Comparison of ENCODE assay signal across 10 cellular contexts in the genomic region with DNA sequence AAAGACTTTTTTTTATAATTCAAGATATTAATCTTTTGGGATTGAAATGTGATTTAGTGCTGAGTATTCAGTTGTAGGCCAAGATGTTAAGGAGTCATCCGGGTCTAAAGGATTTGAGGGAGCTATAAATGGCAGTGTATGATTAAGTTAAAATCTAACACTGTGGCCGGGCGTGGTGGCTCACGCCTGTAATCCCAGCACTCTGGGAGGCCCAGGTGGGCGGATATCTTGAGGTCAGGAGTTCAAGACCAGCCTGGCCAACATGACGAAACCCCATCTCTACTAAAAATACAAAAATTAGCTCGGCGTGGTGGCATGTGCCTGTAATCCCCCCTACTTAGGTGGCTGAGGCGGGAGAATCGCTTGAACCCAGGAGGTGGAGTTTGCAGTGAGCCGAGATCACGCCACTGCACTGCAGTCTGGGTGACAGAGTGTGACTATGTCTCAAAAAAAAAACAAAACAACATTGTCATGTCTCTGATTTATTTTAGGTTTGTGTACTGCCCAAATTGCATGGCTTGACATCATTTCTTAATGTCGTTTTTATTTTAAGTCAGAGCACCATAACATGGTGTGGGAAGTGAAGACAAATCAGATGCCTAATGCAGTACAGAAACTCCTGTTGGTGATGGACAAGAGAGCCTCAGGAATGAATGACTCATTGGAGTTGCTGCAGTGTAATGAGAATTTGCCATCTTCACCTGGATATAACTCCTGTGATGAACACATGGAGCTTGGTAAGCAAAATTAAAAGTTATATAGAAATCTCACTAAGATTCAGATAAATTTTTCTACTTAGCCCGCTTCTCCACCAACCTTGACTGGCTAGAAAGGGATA. TPM values are rescaled to one million over a fixed set of nuclear protein-coding genes. Genes with fewer than 3 reads are reported as not detected.
DNase-seq lines count a peak whose midpoint lies in the region; ATAC-seq, FAIRE-seq and TF ChIP-seq lines count a peak whose summit lies in the region.
"Had no signal": no experiment of that assay in that cellular context is flagged by ENCODE, and none has a peak within 500 bp of the region (broad histone marks: within the 10 kb centered on the region; RNA-seq: fewer than 3 reads in every experiment).

No MANE protein-coding gene starts in this region.

- peaks cover 24% of the 10 kb centered on the region for H4K20me1 ChIP-seq in IMR-90 (ENCODE audit: insufficient read depth, low read length)

- no peak overlapping the region for H4K5ac ChIP-seq in IMR-90 (ENCODE audit: low read depth, low read length)

- H2BK15ac ChIP-seq in IMR-90 (ENCODE audit: low read depth, low read length), result no peak overlapping the region
- no peak overlapping the region for H2BK15ac ChIP-seq in mesenchymal stem cell (ENCODE audit: low read depth, poor library complexity, severe bottlenecking)

- H3K9me3 Mint-ChIP-seq in CD4-positive, CD25-positive, alpha-beta regulatory T cell, result no peaks in the 10 kb centered on the region
- H3K9me3 Mint-ChIP-seq: H9 had no signal

- dilution Hi-C loops in IMR-90 (cut with HindIII; ENCODE audit: low sequenced_read_pairs, unreplicated experiment), result no loop called here

- peaks cover 25% of the 10 kb centered on the region for H3K36me3 Mint-ChIP-seq in CD4-positive, CD25-positive, alpha-beta regulatory T cell

- no peak overlapping the region for H3K56ac ChIP-seq in IMR-90 (ENCODE audit: extremely low read depth, insufficient read depth, low read length)

- no peak overlapping the region for H2BK20ac ChIP-seq in IMR-90 (ENCODE audit: low read depth, low read length)

- no peak overlapping the region for H4K8ac ChIP-seq in IMR-90 (ENCODE audit: low read depth in 2 of 2, low read length in 2 of 2)
- no peak overlapping the region for H4K8ac ChIP-seq in mesenchymal stem cell (ENCODE audit: low read length)

- peaks cover 45 to 72% (median 53%) of the 10 kb centered on the region in 4 donors for H3K4me1 Mint-ChIP-seq in CD4-positive, CD25-positive, alpha-beta regulatory T cell

- POLR2A ChIA-PET in IMR-90 (lab: Charles Lee; ENCODE audit: unreplicated experiment), result no interaction called here

- peak overlapping the region; percentile 29 for H2BK5ac ChIP-seq in IMR-90 (ENCODE audit: low read depth, low read length, poor library complexity, severe bottlenecking)
- no peak overlapping the region for H2BK5ac ChIP-seq in mesenchymal stem cell (ENCODE audit: low read depth, low read length, poor library complexity, severe bottlenecking)

- TF ChIP-seq POLR2A in IMR-90 (IDR thresholded peaks at IDR 0.05; ENCODE audit: low read depth, low read length), result no peak
- no peak for TF ChIP-seq POLR2A in GM12891 (IDR thresholded peaks at IDR 0.05; ENCODE audit: low read depth, low read length)

- peaks cover 38% of the 10 kb centered on the region for H3K4me1 ChIP-seq in CD4-positive, CD25-positive, alpha-beta regulatory T cell (ENCODE audit: control insufficient read depth, insufficient read depth, low read length, poor library complexity, severe bottlenecking)
- H3K4me1 ChIP-seq in IMR-90 (ENCODE audit: control insufficient read depth, insufficient read depth, low read length) (peaks cover 8% of the 10 kb centered on the region), mesenchymal stem cell (ENCODE audit: control insufficient read depth, insufficient read depth, low read depth, low read length) (peaks cover 3% of the 10 kb centered on the region)

- no peak overlapping the region for H2AK9ac ChIP-seq in IMR-90 (replicated peaks; ENCODE audit: low read depth, low read length, poor library complexity)

- peak overlapping the region in 2 of 3 donors; percentile 11 to 63 for H3K27ac Mint-ChIP-seq in CD4-positive, CD25-positive, alpha-beta regulatory T cell

- peak overlapping the region; percentile 48 for H3K4me3 ChIP-seq in CD4-positive, CD25-positive, alpha-beta regulatory T cell (ENCODE audit: low read depth, low read length)
- H3K4me3 ChIP-seq in IMR-90 (ENCODE audit: insufficient read depth, low read depth, low read length) (no peak overlapping the region), astrocyte of the spinal cord (ENCODE audit: low read depth, low read length) (no peak overlapping the region), mesenchymal stem cell (ENCODE audit: insufficient read depth in 1 of 2, low read depth in 1 of 2, low read length in 2 of 2) (no peak overlapping the region)

- H3K4ac ChIP-seq in IMR-90 (ENCODE audit: low read depth, low read length) (no peak overlapping the region), mesenchymal stem cell (ENCODE audit: low read depth in 1 of 2, low read length in 2 of 2) (no peak overlapping the region)

- H3K9ac ChIP-seq in IMR-90 (ENCODE audit: low read depth, low read length) (no peak overlapping the region), mesenchymal stem cell (ENCODE audit: low read length) (no peak overlapping the region)

- peaks cover 57% of the 10 kb centered on the region for H3K36me3 ChIP-seq in CD4-positive, CD25-positive, alpha-beta regulatory T cell (ENCODE audit: control insufficient read depth, insufficient read depth, low read length)
- peaks cover 3% of the 10 kb centered on the region for H3K36me3 ChIP-seq in IMR-90 (ENCODE audit: control insufficient read depth, insufficient read depth, low read length)
- H3K36me3 ChIP-seq in mesenchymal stem cell (ENCODE audit: control insufficient read depth in 1 of 2, insufficient read depth in 2 of 2, low read depth in 1 of 2, low read length in 2 of 2), result peaks cover 0 to 47% of the 10 kb centered on the region in 2 experiments

- H3K79me1 ChIP-seq in IMR-90 (ENCODE audit: low read depth in 1 of 2, low read length in 2 of 2) (peaks cover 15 to 42% of the 10 kb centered on the region in 2 experiments), mesenchymal stem cell (replicated peaks; ENCODE audit: low read length, poor library complexity, severe bottlenecking) (peaks cover 7% of the 10 kb centered on the region)

- ATAC-seq in CD4-positive, CD25-positive, alpha-beta regulatory T cell (ENCODE audit: low read depth in 2 of 2), result no peak
- peak; percentile 22; the same call in 1 of the 2 replicates for ATAC-seq in IMR-90 (ENCODE audit: low read depth)

- BruUV-seq in IMR-90 (replicated peaks; lab: Mats Ljungman, UMichigan), result no TSS peak

- H3K18ac ChIP-seq in IMR-90 (ENCODE audit: low read depth, low read length) (0 out of 2 replicates have a peak overlapping the region, but pooled peaks have one; percentile 11), mesenchymal stem cell (ENCODE audit: low read depth in 1 of 2, low read length in 2 of 2) (no peak overlapping the region)

- H2AFZ ChIP-seq in IMR-90 (replicated peaks; ENCODE audit: low read length, poor library complexity) (no peak overlapping the region), mesenchymal stem cell (ENCODE audit: low read depth, low read length) (no peak overlapping the region)

- FAIRE-seq in GM12891 (lab: Jason Lieb, UNC), result no peak

- no peak for DNase-seq in CD4-positive, CD25-positive, alpha-beta regulatory T cell
- peak; percentile 43 for DNase-seq in IMR-90
- DNase-seq in astrocyte of the spinal cord (ENCODE audit: low read depth, low spot score), result peak; percentile 18
- DNase-seq in mesenchymal stem cell, result peak; percentile 45
- no peak for DNase-seq in GM12891 (ENCODE audit: insufficient read length, low spot score)
- DNase-seq in GM20000 (ENCODE audit: low spot score), result no peak
- no peak for DNase-seq in substantia nigra (lab: John Stamatoyannopoulos, UW)
- no peak for DNase-seq in DMS153 treated with DMSO at 0.1 percent for 48 hours (lab: John Stamatoyannopoulos, UW; ENCODE audit: unreplicated experiment)
- DNase-seq: DND-41, H9 had no signal

- no peak overlapping the region for H3K4me2 ChIP-seq in IMR-90 (ENCODE audit: low read depth, low read length)
- no peak overlapping the region for H3K4me2 ChIP-seq in mesenchymal stem cell (ENCODE audit: low read length, poor library complexity, severe bottlenecking)

- H2AK5ac ChIP-seq in IMR-90 (ENCODE audit: low read depth, low read length) (no peak overlapping the region), mesenchymal stem cell (ENCODE audit: low read length, severe bottlenecking) (no peak overlapping the region)

- no peak overlapping the region for H2BK120ac ChIP-seq in IMR-90 (ENCODE audit: low read depth, low read length)
- H2BK120ac ChIP-seq in mesenchymal stem cell (ENCODE audit: low read depth, low read length), result no peak overlapping the region

- CTCF ChIA-PET in IMR-90 (lab: Yijun Ruan, JAX), result interaction anchor here (0.7 kb wide), 1 partner anchor 10 kb away, joined by 3 read pairs; the partner anchor contains the start of gene HBP1

- H4K91ac ChIP-seq in IMR-90 (ENCODE audit: insufficient read depth, low read depth, low read length), result no peak overlapping the region
- no peak overlapping the region for H4K91ac ChIP-seq in mesenchymal stem cell (ENCODE audit: low read length)

- H3K9me3 ChIP-seq in CD4-positive, CD25-positive, alpha-beta regulatory T cell (ENCODE audit: control insufficient read depth in 2 of 2, low read length in 2 of 2), result no peaks in the 10 kb centered on the region
- H3K9me3 ChIP-seq in IMR-90 (ENCODE audit: control insufficient read depth, insufficient read depth, low read length) (no peaks in the 10 kb centered on the region), mesenchymal stem cell (ENCODE audit: control insufficient read depth, low read length) (no peaks in the 10 kb centered on the region)

- in situ Hi-C loops in IMR-90 (cut with MboI; ENCODE audit: low sequenced_read_pairs) (no loop called here), astrocyte of the spinal cord (cut with HindIII; ENCODE audit: low sequenced_read_pairs) (no loop called here)

- H3K27ac ChIP-seq in CD4-positive, CD25-positive, alpha-beta regulatory T cell (ENCODE audit: insufficient read depth, low read length, poor library complexity, severe bottlenecking), result no peak overlapping the region
- H3K27ac ChIP-seq in IMR-90 (ENCODE audit: insufficient read depth, low read length), result peak overlapping the region; percentile 25
- H3K27ac ChIP-seq in mesenchymal stem cell (ENCODE audit: low read length, poor library complexity, severe bottlenecking), result no peak overlapping the region
- H3K27ac ChIP-seq in substantia nigra (ENCODE audit: low read depth, low read length, poor library complexity, severe bottlenecking), result no peak overlapping the region

- intact Hi-C loops in IMR-90 (cut with micrococcal nuclease), result no loop called here

- no peak for TF ChIP-seq RAD21 in IMR-90 (IDR thresholded peaks at IDR 0.05; ENCODE audit: low read length)

- WGBS in IMR-90 (ENCODE audit: extremely low coverage in 2 of 2, insufficient read length in 1 of 2), 2 experiments, result no CpG with 5 or more reads among the region's 14 CpGs
- 94% methylated on average over 13 of the region's 14 CpGs for WGBS in mesenchymal stem cell

- 0 out of 2 replicates have a peak overlapping the region, but pooled peaks have one; percentile 8 for H3K14ac ChIP-seq in IMR-90 (replicated peaks; ENCODE audit: low read depth, low read length)
- no peak overlapping the region for H3K14ac ChIP-seq in mesenchymal stem cell (ENCODE audit: low read length in 2 of 2)

- H3K27me3 ChIP-seq in CD4-positive, CD25-positive, alpha-beta regulatory T cell (ENCODE audit: control insufficient read depth, insufficient read depth, low read length), result no peaks in the 10 kb centered on the region
- H3K27me3 ChIP-seq in IMR-90 (ENCODE audit: control insufficient read depth, insufficient read depth, low read length) (no peaks in the 10 kb centered on the region), mesenchymal stem cell (ENCODE audit: control insufficient read depth in 1 of 2, insufficient read depth in 1 of 2, low read length in 2 of 2) (no peaks in the 10 kb centered on the region)

- H3K23ac ChIP-seq in IMR-90 (ENCODE audit: low read depth, low read length) (no peak overlapping the region), mesenchymal stem cell (ENCODE audit: low read length in 2 of 2) (no peak overlapping the region)

- H3K9me1 ChIP-seq in IMR-90 (ENCODE audit: insufficient read depth, low read length), result peaks cover 9% of the 10 kb centered on the region

- H3K27me3 Mint-ChIP-seq in CD4-positive, CD25-positive, alpha-beta regulatory T cell, result no peaks in the 10 kb centered on the region

- TF ChIP-seq CTCF in IMR-90 (conservative IDR thresholded peaks at IDR 0.05; ENCODE audit: low read depth, low read length) (no peak), astrocyte of the spinal cord (IDR thresholded peaks at IDR 0.05; ENCODE audit: low read depth, low read length) (no peak), GM20000 (IDR thresholded peaks at IDR 0.05; ENCODE audit: extremely low read depth, missing control alignments) (no peak)

- no peak overlapping the region for H2BK12ac ChIP-seq in mesenchymal stem cell (ENCODE audit: low read length in 2 of 2)

- H3K4me3 Mint-ChIP-seq in CD4-positive, CD25-positive, alpha-beta regulatory T cell, result peak overlapping the region; percentile 21 to 73 (median 51)
- H3K4me3 Mint-ChIP-seq: H9 had no signal

RNA-seq across cellular contexts. Expression of gene HBP1, which starts 10.7 kb away (rescaled TPM):
- total RNA-seq in CD4-positive, CD25-positive, alpha-beta regulatory T cell, result 249 TPM
- 10 to 100 TPM; 67.8 to 98.6 (median 87.7) TPM for polyA plus RNA-seq in CD4-positive, CD25-positive, alpha-beta regulatory T cell
- total RNA-seq in IMR-90 (2012; rRNA removed), result 69.9 and 70.0 TPM in 2 replicates
- 19.0 and 27.1 TPM in 2 replicates for polyA plus RNA-seq in IMR-90 (2012; rRNA removed)
- polyA plus RNA-seq in IMR-90 (2012; cell fraction: cytosol; rRNA removed), result 7.8 and 10.8 TPM in 2 replicates
- 11.3 and 41.1 TPM in 2 replicates for polyA plus RNA-seq in IMR-90 (2012; cell fraction: nucleus; rRNA removed; ENCODE audit: low replicate concordance)
- 39.5 TPM for polyA plus RNA-seq in mesenchymal stem cell (2013, experiment 1 of 2)
- polyA plus RNA-seq in mesenchymal stem cell (2013, experiment 2 of 2), result 40.4 TPM
- polyA plus RNA-seq in GM12891 (2012; ENCODE audit: low read depth, missing spikeins), result 9.1 TPM

Comparison
In these comparisons a context has a peak if more than half of its experiments do, and no peak if none do; other contexts are left out.
1. DNase-seq: peak in IMR-90 (single experiment), astrocyte of the spinal cord (single experiment) and mesenchymal stem cell (single experiment); none in CD4-positive, CD25-positive, alpha-beta regulatory T cell (0 of 3), GM12891 (single experiment), GM20000 (single experiment), substantia nigra (0 of 49) and DMS153 treated with DMSO at 0.1 percent for 48 hours (single experiment).